13 cellular contexts compared by ENCODE assay signal in the genomic region with DNA sequence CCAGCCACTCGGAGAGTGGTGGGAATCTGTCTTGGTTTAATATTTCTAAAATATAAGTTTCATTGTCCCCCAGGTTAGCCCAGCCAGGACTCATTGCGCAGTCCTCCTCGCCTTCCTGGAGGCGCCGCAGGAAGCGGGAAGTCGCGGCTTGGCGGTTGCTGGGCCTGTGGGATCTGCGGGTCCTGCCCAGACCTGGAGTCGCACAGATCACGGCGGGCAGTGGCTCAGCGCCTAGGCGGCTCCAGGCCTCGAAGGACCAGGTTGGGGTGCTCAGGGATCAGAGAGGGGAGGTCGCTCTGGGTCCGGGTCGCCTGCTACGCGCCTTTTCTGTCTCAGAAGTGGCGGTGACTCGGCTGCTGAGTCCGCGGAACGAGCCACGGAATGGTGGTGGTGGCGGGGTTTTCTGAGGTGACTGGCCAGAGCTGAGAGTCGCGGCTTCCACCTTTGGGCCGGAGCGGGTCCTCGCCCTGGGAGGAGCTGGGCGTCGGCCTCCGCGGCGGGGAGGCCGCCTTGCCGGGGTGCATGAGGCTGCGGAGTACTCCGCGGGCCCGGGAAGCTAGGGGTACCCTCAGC. TPM values are rescaled to one million over a fixed set of nuclear protein-coding genes. Genes with fewer than 3 reads are reported as not detected.
DNase-seq lines count a peak whose midpoint lies in the region; ATAC-seq and TF ChIP-seq lines count a peak whose summit lies in the region.
"Had no signal": no experiment of that assay in that cellular context is flagged by ENCODE, and none has a peak within 500 bp of the region (broad histone marks: within the 10 kb centered on the region; RNA-seq: fewer than 3 reads in every experiment).

No MANE protein-coding gene starts in this region.

- TF ChIP-seq CTCF in heart left ventricle (IDR thresholded peaks at IDR 0.05) (no peak), kidney epithelial cell (IDR thresholded peaks at IDR 0.05; ENCODE audit: insufficient read depth, low read length, poor library complexity, severe bottlenecking) (no peak), transverse colon (IDR thresholded peaks at IDR 0.05) (no peak)

- H3K4me1 ChIP-seq in heart left ventricle (peaks cover 0 to 37% (median 16%) of the 10 kb centered on the region in 12 donors), transverse colon (peaks cover 4 to 48% (median 24%) of the 10 kb centered on the region in 4 donors)

- no peak for TF ChIP-seq EP300 in transverse colon (IDR thresholded peaks at IDR 0.05; ENCODE audit: low read depth)

- in situ Hi-C loops in transverse colon (cut with MboI; ENCODE audit: low pct_ligation_motif_present in 1 of 4, low pct_unique_long_range_greater_than_20kb in 1 of 4, low sequenced_read_pairs in 3 of 4): no loop called here

- intact Hi-C loops in heart left ventricle (cut with DNase I) (loop anchor here in 1 of 10 donors (10.0 kb wide), 1 partner anchor 105 kb away; a partner anchor contains a TSS), Right ventricle myocardium superior (cut with DNase I) (no loop called here), transverse colon (cut with DNase I; ENCODE audit: low total_unique reads) (no loop called here)

- H3K4me3 ChIP-seq in heart left ventricle (peak overlapping the region in 9 of 12 donors; percentile 5 to 43 (median 21)), kidney epithelial cell (ENCODE audit: low read depth, low read length) (peak overlapping the region; percentile 43), transverse colon (peak overlapping the region in 3 of 4 donors; percentile 4 to 13 (median 10))
- H3K4me3 ChIP-seq: HAP-1, right lobe of liver had no signal

- H3K27ac ChIP-seq in heart left ventricle (peak overlapping the region in 4 of 12 donors; percentile 17 to 37 (median 34)), transverse colon (peak overlapping the region in 2 of 4 donors; percentile 25 to 28)
- H3K27ac ChIP-seq: right lobe of liver had no signal

- no peak for DNase-seq in heart left ventricle
- DNase-seq in Right ventricle myocardium superior: no peak
- no peak for DNase-seq in kidney epithelial cell (ENCODE audit: low read depth)
- no peak for DNase-seq in transverse colon
- no peak for DNase-seq in NCI-H446 treated with DMSO at 0.1 percent for 48 hours (lab: John Stamatoyannopoulos, UW)
- DNase-seq: DMS 273 treated with DMSO at 0.1 percent for 48 hours, NCI-H1436, right lobe of liver had no signal

- ATAC-seq in heart left ventricle (peak in 1 of 4 donors; percentile 16), Right ventricle myocardium superior (ENCODE audit: poor library complexity) (no peak), GM18498 (IDR thresholded peaks at IDR 0.05; ENCODE audit: unreplicated experiment) (no peak)

- WGBS in heart left ventricle, 4 donors: 2 to 17% (median 10%) methylated on average over 27 to 44 of the region's 44 CpGs
- 68% methylated on average over 20 of the region's 44 CpGs; no CpG with 5 or more reads in 1 of the 2 donors for WGBS in transverse colon (ENCODE audit: low coverage in 1 of 2), 2 donors

- TF ChIP-seq POLR2A in heart left ventricle (IDR thresholded peaks at IDR 0.05) (no peak), transverse colon (IDR thresholded peaks at IDR 0.05) (no peak)

- no peaks in the 10 kb centered on the region for H3K9me3 ChIP-seq in heart left ventricle
- H3K9me3 ChIP-seq in transverse colon: no peaks in the 10 kb centered on the region
- H3K9me3 ChIP-seq: HAP-1, right lobe of liver, SK-N-SH had no signal

- H3K27me3 ChIP-seq in heart left ventricle (peaks cover 76 to 100% (median 100%) of the 10 kb centered on the region in 9 donors), kidney epithelial cell (ENCODE audit: control insufficient read depth, insufficient read depth, low read length) (no peaks in the 10 kb centered on the region), transverse colon (peaks cover 96% of the 10 kb centered on the region)

- H3K36me3 ChIP-seq in heart left ventricle (no peaks in the 10 kb centered on the region), kidney epithelial cell (ENCODE audit: control insufficient read depth, insufficient read depth, low read length) (no peaks in the 10 kb centered on the region), transverse colon (no peaks in the 10 kb centered on the region)
- H3K36me3 ChIP-seq: HAP-1, right lobe of liver had no signal

RNA-seq across cellular contexts. Expression of a gene that starts 2.7 kb away (rescaled TPM):
- total RNA-seq in heart left ventricle (1 to 10 TPM in 2 of 9 donors, under 1 TPM in 7; 0.35 to 1.4 (median 0.56) TPM), Right ventricle myocardium superior (0.38 TPM), kidney epithelial cell (5.4 and 9.2 TPM in 2 replicates), transverse colon (10 to 100 TPM in 1 of 4 donors, 1 to 10 TPM in 2, not detected in 1; 2.0 to 15.7 (median 7.6) TPM)
- under 1 TPM; 0.04 to 0.30 TPM for polyA plus RNA-seq in heart left ventricle
- total RNA-seq: bronchial epithelial cell, right lobe of liver had no signal
- polyA plus RNA-seq: AG04450 had no signal

RNA-seq across cellular contexts. Expression of a gene that starts 8.4 kb away (rescaled TPM):
- under 1 TPM in 7 of 9 donors, not detected in 2; 0.17 to 0.96 (median 0.42) TPM for total RNA-seq in heart left ventricle
- polyA plus RNA-seq in heart left ventricle: under 1 TPM; 0.10 to 0.19 TPM
- not detected for total RNA-seq in Right ventricle myocardium superior
- total RNA-seq in kidney epithelial cell: 5.4 and 13.8 TPM in 2 replicates
- total RNA-seq in transverse colon: 10 to 100 TPM in 3 of 4 donors, 1 to 10 TPM in 1; 2.2 to 25.5 (median 15.3) TPM
- total RNA-seq: bronchial epithelial cell, right lobe of liver had no signal
- polyA plus RNA-seq: AG04450 had no signal

RNA-seq across cellular contexts. Expression of a gene that starts 28.7 kb away (rescaled TPM):
- total RNA-seq in heart left ventricle (under 1 TPM in 4 of 9 donors, not detected in 5; 0.16 to 0.51 (median 0.24) TPM), Right ventricle myocardium superior (not detected), kidney epithelial cell (9.8 and 11.1 TPM in 2 replicates), transverse colon (10 to 100 TPM in 1 of 4 donors, 1 to 10 TPM in 3; 4.1 to 12.9 (median 4.5) TPM)
- polyA plus RNA-seq in heart left ventricle: under 1 TPM in 1 of 2 donors, not detected in 1; 0.08 TPM
- total RNA-seq: bronchial epithelial cell, right lobe of liver had no signal
- polyA plus RNA-seq: AG04450, SK-N-SH had no signal

RNA-seq across cellular contexts. Expression of a gene that starts 30.3 kb away (rescaled TPM):
- total RNA-seq in heart left ventricle: 1 to 10 TPM in 3 of 9 donors, under 1 TPM in 6; 0.37 to 1.8 (median 0.59) TPM
- under 1 TPM; 0.21 to 0.42 TPM for polyA plus RNA-seq in heart left ventricle
- total RNA-seq in Right ventricle myocardium superior: 0.32 TPM
- 18.1 and 22.5 TPM in 2 replicates for total RNA-seq in kidney epithelial cell
- total RNA-seq in transverse colon: 10 to 100 TPM in 2 of 4 donors, 1 to 10 TPM in 2; 7.8 to 23.5 (median 13.4) TPM
- total RNA-seq: bronchial epithelial cell had no signal
- polyA plus RNA-seq: AG04450 had no signal

RNA-seq across cellular contexts. Expression of a gene that starts 37.2 kb away (rescaled TPM):
- total RNA-seq in heart left ventricle (under 1 TPM in 2 of 9 donors, not detected in 7; 0.40 to 0.43 TPM), Right ventricle myocardium superior (not detected), kidney epithelial cell (11.6 and 12.2 TPM in 2 replicates), transverse colon (10 to 100 TPM in 2 of 4 donors, 1 to 10 TPM in 2; 2.7 to 13.3 (median 7.5) TPM)
- polyA plus RNA-seq in heart left ventricle: under 1 TPM in 1 of 2 donors, not detected in 1; 0.23 TPM
- total RNA-seq: bronchial epithelial cell had no signal
- polyA plus RNA-seq: AG04450 had no signal
